11 cellular contexts compared by ENCODE assay signal in the genomic region with DNA sequence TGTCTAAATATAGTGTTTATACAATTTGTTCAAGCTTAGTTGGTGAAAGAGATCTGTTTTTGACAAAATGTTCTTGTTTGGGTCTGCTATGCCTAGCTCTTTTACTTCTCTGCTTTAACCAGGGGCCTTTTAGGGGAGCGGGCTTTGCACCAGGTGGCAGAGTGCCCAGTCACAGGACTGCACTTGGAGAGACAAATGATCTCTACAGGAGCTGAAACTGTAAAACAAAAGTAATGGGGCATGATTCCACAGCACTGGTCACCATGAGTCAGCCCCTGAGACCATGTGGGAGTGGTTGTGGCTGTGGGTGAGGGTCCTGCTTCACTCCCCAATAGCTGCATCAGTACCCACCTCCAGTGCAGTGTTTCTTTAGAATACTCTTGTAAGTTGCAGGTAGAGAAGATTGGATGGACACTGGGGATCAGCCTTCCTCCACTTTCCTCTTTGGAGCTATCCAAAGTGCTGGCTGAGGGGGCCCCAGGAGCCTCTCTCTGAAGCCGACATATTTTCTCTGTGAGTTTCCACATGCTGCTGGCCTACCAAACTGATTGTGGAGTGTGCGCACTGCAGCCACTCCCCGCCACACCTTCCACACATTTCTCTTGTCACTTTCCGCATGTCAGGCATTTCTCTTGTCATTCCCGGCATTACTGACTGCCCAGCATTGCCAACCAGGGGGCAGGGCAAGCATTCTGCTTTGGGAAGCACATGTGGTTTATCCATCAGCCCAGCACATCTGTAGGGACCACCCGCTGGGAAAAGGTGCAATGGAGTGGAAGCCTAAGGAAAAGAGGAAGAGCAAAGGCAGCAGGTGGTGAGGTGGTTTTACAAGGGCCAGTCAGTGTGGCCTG.
DNase-seq lines count a peak whose midpoint lies in the region; ATAC-seq and TF ChIP-seq lines count a peak whose summit lies in the region.
"Had no signal": no experiment of that assay in that cellular context is flagged by ENCODE, and none has a peak within 500 bp of the region (broad histone marks: within the 10 kb centered on the region; RNA-seq: fewer than 3 reads in every experiment).

No MANE protein-coding gene starts in this region.

- no peaks in the 10 kb centered on the region for H3K36me3 Mint-ChIP-seq in endodermal cell (ENCODE audit: low read depth)
- H3K36me3 Mint-ChIP-seq: activated naive CD8-positive, alpha-beta T cell had no signal

- H3K36me3 ChIP-seq in endodermal cell (ENCODE audit: control insufficient read depth, insufficient read depth, low read length) (no peaks in the 10 kb centered on the region), vagina (no peaks in the 10 kb centered on the region), GM23248 (ENCODE audit: low read depth) (no peaks in the 10 kb centered on the region)
- H3K36me3 ChIP-seq: stomach had no signal

- H3K27ac Mint-ChIP-seq in endodermal cell: no peak overlapping the region
- H3K27ac Mint-ChIP-seq: activated naive CD8-positive, alpha-beta T cell had no signal

- H3K4me2 ChIP-seq in GM23248 (ENCODE audit: unreplicated experiment): no peak overlapping the region

- no peak overlapping the region for H2AFZ ChIP-seq in GM23248

- peak; percentile 46 for DNase-seq in DMS79 (lab: John Stamatoyannopoulos, UW)
- peak; percentile 52 for DNase-seq in endodermal cell
- DNase-seq in vagina (ENCODE audit: extremely low spot score in 2 of 2): no peak
- DNase-seq in stimulated activated CD4-positive, alpha-beta T cell treated with anti-CD3 and anti-CD28 coated beads, Interleukin-4, amount 100 ng/mL, for 24 hours: no peak
- no peak for DNase-seq in ureter (ENCODE audit: low spot score)
- DNase-seq in GM23248: no peak
- DNase-seq: stomach had no signal

- H3K4me3 ChIP-seq in endodermal cell (ENCODE audit: low read length): no peak overlapping the region
- no peak overlapping the region for H3K4me3 ChIP-seq in vagina
- H3K4me3 ChIP-seq in GM23248: no peak overlapping the region
- H3K4me3 ChIP-seq: stomach had no signal

- no peak overlapping the region for H3K4me3 Mint-ChIP-seq in endodermal cell
- H3K4me3 Mint-ChIP-seq: activated naive CD8-positive, alpha-beta T cell had no signal

- no peak overlapping the region for H3K9ac ChIP-seq in endodermal cell (ENCODE audit: extremely low read depth, low read length, poor library complexity, severe bottlenecking)
- H3K9ac ChIP-seq in GM23248: no peak overlapping the region

- TF ChIP-seq POLR2A in vagina (IDR thresholded peaks at IDR 0.05): no peak

- no peaks in the 10 kb centered on the region for H3K9me3 ChIP-seq in endodermal cell (ENCODE audit: control insufficient read depth, low read length)
- H3K9me3 ChIP-seq in vagina: no peaks in the 10 kb centered on the region
- no peaks in the 10 kb centered on the region for H3K9me3 ChIP-seq in GM23248 (ENCODE audit: low read depth)
- H3K9me3 ChIP-seq: stomach had no signal

- no peaks in the 10 kb centered on the region for H3K9me3 Mint-ChIP-seq in endodermal cell

- H3K4me1 ChIP-seq in endodermal cell (ENCODE audit: control insufficient read depth, insufficient read depth, low read length) (no peaks in the 10 kb centered on the region), vagina (peaks cover 14% of the 10 kb centered on the region), GM23248 (ENCODE audit: insufficient read depth) (no peaks in the 10 kb centered on the region)

- H4K20me1 ChIP-seq in GM23248 (ENCODE audit: insufficient read depth): no peaks in the 10 kb centered on the region

- no peak for TF ChIP-seq CTCF in endodermal cell (conservative IDR thresholded peaks at IDR 0.05)
- TF ChIP-seq CTCF in vagina (IDR thresholded peaks at IDR 0.05): no peak

- no peaks in the 10 kb centered on the region for H3K9me2 ChIP-seq in GM23248 (ENCODE audit: insufficient read depth)

- H3K79me2 ChIP-seq in GM23248 (ENCODE audit: insufficient read depth): no peaks in the 10 kb centered on the region

- no peaks in the 10 kb centered on the region for H3F3A ChIP-seq in GM23248 (ENCODE audit: insufficient read depth)

- no peaks in the 10 kb centered on the region for H3K27me3 ChIP-seq in endodermal cell (ENCODE audit: control insufficient read depth, insufficient read depth, low read length, poor library complexity, severe bottlenecking)
- no peaks in the 10 kb centered on the region for H3K27me3 ChIP-seq in vagina
- no peaks in the 10 kb centered on the region for H3K27me3 ChIP-seq in GM23248 (replicated peaks; ENCODE audit: insufficient read depth)
- H3K27me3 ChIP-seq: stomach had no signal

- WGBS in endodermal cell (ENCODE audit: insufficient coverage in 1 of 2, insufficient read length in 1 of 2), 2 experiments: 76 to 90% methylated on average over 4 to 7 of the region's 7 CpGs
- 73% methylated on average over 7 of the region's 7 CpGs for WGBS in GM23248 (ENCODE audit: low coverage in 1 of 2, low lambda C conversion rate in 2 of 2, missing lambda C conversion rate in 2 of 2), 2 experiments

- intact Hi-C loops in vagina (cut with DNase I): no loop called here

- in situ Hi-C loops in GM23248 (cut with MboI): no loop called here

- H3K27me3 Mint-ChIP-seq in endodermal cell (ENCODE audit: insufficient read depth): peaks cover 12% of the 10 kb centered on the region

- H3K4me1 Mint-ChIP-seq in endodermal cell: no peaks in the 10 kb centered on the region

- H3K27ac ChIP-seq in endodermal cell (ENCODE audit: low read depth, low read length) (no peak overlapping the region), vagina (no peak overlapping the region), GM23248 (no peak overlapping the region)
- H3K27ac ChIP-seq: C4-2B, stomach had no signal

- ATAC-seq in GM19463 (IDR thresholded peaks at IDR 0.05; ENCODE audit: unreplicated experiment) (peak; percentile 26), HG03175 (IDR thresholded peaks at IDR 0.05; ENCODE audit: unreplicated experiment) (peak; percentile 20)

Comparison
In these comparisons a context has a peak if more than half of its experiments do, and no peak if none do; other contexts are left out.
1. DNase-seq: peak in DMS79 (single experiment) and endodermal cell (single experiment); none in vagina (0 of 2), stimulated activated CD4-positive, alpha-beta T cell treated with anti-CD3 and anti-CD28 coated beads, Interleukin-4, amount 100 ng/mL, for 24 hours (single experiment), ureter (single experiment) and GM23248 (single experiment).